In the genomic region with DNA sequence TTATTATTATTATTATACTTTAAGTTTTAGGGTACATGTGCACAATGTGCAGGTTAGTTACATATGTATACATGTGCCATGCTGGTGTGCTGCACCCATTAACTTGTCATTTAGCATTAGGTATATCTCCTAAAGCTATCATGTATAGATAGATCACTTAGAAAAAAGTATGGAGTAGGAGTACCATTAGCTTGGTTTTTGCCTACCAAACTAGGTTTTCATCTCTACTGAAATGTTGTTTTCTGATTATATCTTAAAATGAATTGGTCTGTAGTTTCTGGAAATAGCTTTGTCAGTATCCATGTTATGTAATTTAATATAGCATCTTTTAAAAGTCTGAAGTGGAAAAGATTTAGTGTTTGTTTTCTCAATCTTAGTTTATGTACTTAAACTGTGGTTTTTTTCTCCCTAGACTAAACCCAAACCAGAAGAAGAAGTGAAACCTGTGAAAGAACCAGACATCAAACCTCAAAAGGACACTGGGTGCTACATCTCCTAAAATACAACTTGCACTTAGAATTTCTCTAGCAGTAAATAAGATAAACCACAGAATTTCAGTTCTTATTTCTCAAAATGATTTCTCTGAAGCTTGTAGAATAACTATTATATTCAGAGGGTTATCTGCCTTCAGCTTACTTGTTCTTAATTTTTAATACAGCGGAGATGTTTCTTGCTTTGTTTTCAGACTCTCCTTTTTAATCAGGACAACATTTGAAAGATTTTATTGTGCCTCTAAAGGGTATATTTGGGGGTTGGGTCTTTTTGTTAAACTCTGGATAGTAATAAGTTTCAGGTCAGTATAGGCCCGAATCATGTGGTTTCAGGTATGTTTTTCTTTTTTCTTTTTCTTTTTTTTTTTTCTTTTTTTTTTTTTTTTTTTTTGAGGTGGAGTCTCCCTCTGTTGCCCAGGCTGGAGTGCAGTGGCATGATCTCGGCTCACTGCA, we compare ENCODE assay signal across 10 cellular contexts. TPM values are rescaled to one million over a fixed set of nuclear protein-coding genes. Genes with fewer than 3 reads are reported as not detected.
DNase-seq lines count a peak whose midpoint lies in the region; ATAC-seq and FAIRE-seq lines count a peak whose summit lies in the region.
"Had no signal": no experiment of that assay in that cellular context is flagged by ENCODE, and none has a peak within 500 bp of the region (broad histone marks: within the 10 kb centered on the region; RNA-seq: fewer than 3 reads in every experiment).

No MANE protein-coding gene starts in this region.

- peak; percentile 98 for ATAC-seq in HG02884 (IDR thresholded peaks at IDR 0.05; ENCODE audit: unreplicated experiment)
- ATAC-seq: Panc1 had no signal

- H3K4me3 Mint-ChIP-seq in activated naive CD4-positive, alpha-beta T cell treated with anti-CD3 and anti-CD28 coated beads for 36 hours: no peak overlapping the region

- intact Hi-C loops in activated naive CD4-positive, alpha-beta T cell treated with anti-CD3 and anti-CD28 coated beads for 36 hours (cut with micrococcal nuclease): no loop called here

- CTCF ChIA-PET in activated naive CD4-positive, alpha-beta T cell treated with anti-CD3 and anti-CD28 coated beads for 36 hours (lab: Charles Lee): no interaction called here

- peak overlapping the region; percentile 1 for H3K27ac Mint-ChIP-seq in activated naive CD4-positive, alpha-beta T cell treated with anti-CD3 and anti-CD28 coated beads for 36 hours

- H3K4me1 Mint-ChIP-seq in activated naive CD4-positive, alpha-beta T cell treated with anti-CD3 and anti-CD28 coated beads for 36 hours (ENCODE audit: low read depth): peaks cover 6% of the 10 kb centered on the region

- H3K9me3 Mint-ChIP-seq in activated naive CD4-positive, alpha-beta T cell treated with anti-CD3 and anti-CD28 coated beads for 36 hours: no peaks in the 10 kb centered on the region

- in situ Hi-C loops in G401 (cut with HindIII; ENCODE audit: low sequenced_read_pairs): no loop called here

- peaks cover 37% of the 10 kb centered on the region for H3K36me3 Mint-ChIP-seq in activated naive CD4-positive, alpha-beta T cell treated with anti-CD3 and anti-CD28 coated beads for 36 hours (ENCODE audit: low read depth)

- no peak for FAIRE-seq in RCC 7860 (lab: Jason Lieb, UNC)

- no peak for DNase-seq in activated naive CD4-positive, alpha-beta T cell treated with anti-CD3 and anti-CD28 coated beads for 36 hours
- no peak for DNase-seq in activated naive CD4-positive, alpha-beta T cell treated with Interleukin-2 at 50 U/mL for 16 hours
- DNase-seq in NOMO-1 treated with DMSO at 0.1 percent for 48 hours (lab: John Stamatoyannopoulos, UW; ENCODE audit: unreplicated experiment): peak; percentile 94
- DNase-seq in RCC 7860 (ENCODE audit: low spot score): no peak
- no peak for DNase-seq in G401 (ENCODE audit: low spot score)
- no peak for DNase-seq in central memory CD4-positive, alpha-beta T cell
- DNase-seq in NCI-H2171 treated with DMSO at 0.1 percent for 48 hours (lab: John Stamatoyannopoulos, UW): no peak
- DNase-seq: aorta had no signal

- H3K27me3 Mint-ChIP-seq in activated naive CD4-positive, alpha-beta T cell treated with anti-CD3 and anti-CD28 coated beads for 36 hours (ENCODE audit: low read depth): no peaks in the 10 kb centered on the region

RNA-seq across cellular contexts. Expression of a gene that starts 4.5 kb away (rescaled TPM):
- not detected for total RNA-seq in activated naive CD4-positive, alpha-beta T cell treated with anti-CD3 and anti-CD28 coated beads for 36 hours
- not detected in 2 replicates for total RNA-seq in G401 (2014; rRNA removed; shearing (Covaris generic))

RNA-seq across cellular contexts. Expression of a gene that starts 20.1 kb away (rescaled TPM):
- total RNA-seq in activated naive CD4-positive, alpha-beta T cell treated with anti-CD3 and anti-CD28 coated beads for 36 hours: 10 to 100 TPM; 35.7 to 37.2 TPM
- 25.4 and 51.2 TPM in 2 replicates for total RNA-seq in G401 (2014; rRNA removed; shearing (Covaris generic))

RNA-seq across cellular contexts. Expression of a gene that starts 20.2 kb away (rescaled TPM):
- total RNA-seq in activated naive CD4-positive, alpha-beta T cell treated with anti-CD3 and anti-CD28 coated beads for 36 hours: 10 to 100 TPM; 67.3 to 68.2 TPM
- total RNA-seq in G401 (2014; rRNA removed; shearing (Covaris generic)): 24.0 and 35.1 TPM in 2 replicates
